Comparison of ENCODE assay signal across 1 cellular context in genomic region chr5:172853355-172853975, GRCh38.
TF ChIP-seq lines count a peak whose summit lies in the region.

No MANE protein-coding gene starts in this region.

TF ChIP-seq in HepG2, 621 proteins besides CTCF, POLR2A, EP300 and RAD21 (continued from another document and continues in another):
- peak; percentile 44; the same call in 1 of the 2 replicates for TF ChIP-seq ZNF501 (CRISPR knock-in tag; IDR thresholded peaks at IDR 0.05)
- 0 out of 2 replicates have a peak, but pooled peaks have one; percentile 40 for TF ChIP-seq ZNF878 (CRISPR knock-in tag; IDR thresholded peaks at IDR 0.05)
- TF ChIP-seq EEA1 (CRISPR knock-in tag; IDR thresholded peaks at IDR 0.05; ENCODE audit: borderline replicate concordance): no peak
- peak; percentile 30; the same call in 1 of the 2 replicates for TF ChIP-seq FOXA3 (CRISPR knock-in tag; IDR thresholded peaks at IDR 0.05)
- no peak for TF ChIP-seq ZNF407 (CRISPR knock-in tag; IDR thresholded peaks at IDR 0.05; ENCODE audit: not compliant biosample characterization)
- TF ChIP-seq ARNTL (CRISPR knock-in tag; IDR thresholded peaks at IDR 0.05): no peak
- TF ChIP-seq ZNF563 (CRISPR knock-in tag; IDR thresholded peaks at IDR 0.05): 0 out of 2 replicates have a peak, but pooled peaks have one; percentile 46
- no peak for TF ChIP-seq ZNF256 (CRISPR knock-in tag; conservative IDR thresholded peaks at IDR 0.05)
- TF ChIP-seq ATF3 (CRISPR knock-in tag; IDR thresholded peaks at IDR 0.05): peak; percentile 67
- TF ChIP-seq ARID5B (CRISPR knock-in tag; IDR thresholded peaks at IDR 0.05): 0 out of 2 replicates have a peak, but pooled peaks have one; percentile 18
- TF ChIP-seq BHLHE40 (IDR thresholded peaks at IDR 0.05; ENCODE audit: low read length): no peak
- 0 out of 2 replicates have a peak, but pooled peaks have one; percentile 36 for TF ChIP-seq ARNT2 (CRISPR knock-in tag; IDR thresholded peaks at IDR 0.05; ENCODE audit: low read depth)
- TF ChIP-seq MTERF4 (CRISPR knock-in tag; IDR thresholded peaks at IDR 0.05): no peak
- peak; percentile 95 for TF ChIP-seq ZNF629 (CRISPR knock-in tag; conservative IDR thresholded peaks at IDR 0.05)
- no peak for TF ChIP-seq ARID2 (CRISPR knock-in tag; IDR thresholded peaks at IDR 0.05; ENCODE audit: borderline replicate concordance)
- TF ChIP-seq CEBPG (CRISPR knock-in tag; IDR thresholded peaks at IDR 0.05): peak; percentile 90
- TF ChIP-seq ZNF709 (CRISPR knock-in tag; IDR thresholded peaks at IDR 0.05): peak; percentile 55; the same call in 1 of the 2 replicates
- no peak for TF ChIP-seq ZNF260 (CRISPR knock-in tag; IDR thresholded peaks at IDR 0.05; ENCODE audit: borderline replicate concordance, low read depth)
- no peak for TF ChIP-seq TBP (CRISPR knock-in tag; IDR thresholded peaks at IDR 0.05)
- TF ChIP-seq ONECUT2 (CRISPR knock-in tag; IDR thresholded peaks at IDR 0.05): no peak
- no peak for TF ChIP-seq NR0B2 (CRISPR knock-in tag; IDR thresholded peaks at IDR 0.05)
- peak; percentile 21; the same call in 1 of the 2 replicates for TF ChIP-seq MED1 (CRISPR knock-in tag; IDR thresholded peaks at IDR 0.05)
- TF ChIP-seq ZNF615 (CRISPR knock-in tag; IDR thresholded peaks at IDR 0.05; ENCODE audit: borderline replicate concordance): no peak
- no peak for TF ChIP-seq FOXA1 (IDR thresholded peaks at IDR 0.05)
- peak; percentile 46 for TF ChIP-seq FOXA1 (CRISPR knock-in tag; IDR thresholded peaks at IDR 0.05)
- no peak for TF ChIP-seq EZH2 (conservative IDR thresholded peaks at IDR 0.05; ENCODE audit: low read depth, low read length)
- no peak for TF ChIP-seq ZNF251 (CRISPR knock-in tag; IDR thresholded peaks at IDR 0.05)
- TF ChIP-seq TFE3 (CRISPR knock-in tag; IDR thresholded peaks at IDR 0.05): no peak
- no peak for TF ChIP-seq IRF2 (CRISPR knock-in tag; IDR thresholded peaks at IDR 0.05)
- no peak for TF ChIP-seq KDM3A (CRISPR knock-in tag; IDR thresholded peaks at IDR 0.05; ENCODE audit: low read depth)
- 0 out of 2 replicates have a peak, but pooled peaks have one; percentile 5 for TF ChIP-seq ZNF225 (CRISPR knock-in tag; IDR thresholded peaks at IDR 0.05)
- 0 out of 2 replicates have a peak, but pooled peaks have one; percentile 32 for TF ChIP-seq ZNF564 (CRISPR knock-in tag; IDR thresholded peaks at IDR 0.05)
- no peak for TF ChIP-seq SIX4 (CRISPR knock-in tag; IDR thresholded peaks at IDR 0.05)
- no peak for TF ChIP-seq BRCA1 (CRISPR knock-in tag; IDR thresholded peaks at IDR 0.05)
- no peak for TF ChIP-seq ZFY (CRISPR knock-in tag; IDR thresholded peaks at IDR 0.05)
- no peak for TF ChIP-seq ZFP62 (CRISPR knock-in tag; IDR thresholded peaks at IDR 0.05)
- TF ChIP-seq ZNF850 (CRISPR knock-in tag; conservative IDR thresholded peaks at IDR 0.05): no peak
- peak in 1 of 2 experiments; percentile 97; a peak in 2 of 4 replicates for TF ChIP-seq ATF4 (CRISPR knock-in tag; IDR thresholded peaks at IDR 0.05)
- peak; percentile 20; the same call in 1 of the 2 replicates for TF ChIP-seq CEBPB (IDR thresholded peaks at IDR 0.05; ENCODE audit: borderline replicate concordance, low read depth, low read length)
